Comparison of ENCODE assay signal across 1 cellular context in genomic region chr10:28253174-28253783, GRCh38.
TF ChIP-seq lines count a peak whose summit lies in the region.

No MANE protein-coding gene starts in this region.

TF ChIP-seq in endothelial cell of umbilical vein, 7 proteins besides CTCF, POLR2A, EP300 and RAD21:
- no peak for TF ChIP-seq MYC (IDR thresholded peaks at IDR 0.05; ENCODE audit: low read depth, low read length)
- no peak for TF ChIP-seq JUN (IDR thresholded peaks at IDR 0.05; ENCODE audit: borderline replicate concordance, insufficient read depth, insufficient read length, low read depth)
- no peak for TF ChIP-seq POLR2AphosphoS5 (IDR thresholded peaks at IDR 0.05; ENCODE audit: insufficient read depth, low read depth, low read length)
- no peak for TF ChIP-seq MAX (IDR thresholded peaks at IDR 0.05; ENCODE audit: insufficient read depth, insufficient read length)
- TF ChIP-seq GATA2 (IDR thresholded peaks at IDR 0.05; ENCODE audit: insufficient read depth, insufficient read length, low read depth, low read length): no peak
- no peak for TF ChIP-seq FOS (IDR thresholded peaks at IDR 0.05; ENCODE audit: borderline replicate concordance, insufficient read depth, low read length)
TF ChIP-seq in endothelial cell of umbilical vein: peak in this region for 0.
